Comparison of ENCODE assay signal across 8 cellular contexts in the genomic region with DNA sequence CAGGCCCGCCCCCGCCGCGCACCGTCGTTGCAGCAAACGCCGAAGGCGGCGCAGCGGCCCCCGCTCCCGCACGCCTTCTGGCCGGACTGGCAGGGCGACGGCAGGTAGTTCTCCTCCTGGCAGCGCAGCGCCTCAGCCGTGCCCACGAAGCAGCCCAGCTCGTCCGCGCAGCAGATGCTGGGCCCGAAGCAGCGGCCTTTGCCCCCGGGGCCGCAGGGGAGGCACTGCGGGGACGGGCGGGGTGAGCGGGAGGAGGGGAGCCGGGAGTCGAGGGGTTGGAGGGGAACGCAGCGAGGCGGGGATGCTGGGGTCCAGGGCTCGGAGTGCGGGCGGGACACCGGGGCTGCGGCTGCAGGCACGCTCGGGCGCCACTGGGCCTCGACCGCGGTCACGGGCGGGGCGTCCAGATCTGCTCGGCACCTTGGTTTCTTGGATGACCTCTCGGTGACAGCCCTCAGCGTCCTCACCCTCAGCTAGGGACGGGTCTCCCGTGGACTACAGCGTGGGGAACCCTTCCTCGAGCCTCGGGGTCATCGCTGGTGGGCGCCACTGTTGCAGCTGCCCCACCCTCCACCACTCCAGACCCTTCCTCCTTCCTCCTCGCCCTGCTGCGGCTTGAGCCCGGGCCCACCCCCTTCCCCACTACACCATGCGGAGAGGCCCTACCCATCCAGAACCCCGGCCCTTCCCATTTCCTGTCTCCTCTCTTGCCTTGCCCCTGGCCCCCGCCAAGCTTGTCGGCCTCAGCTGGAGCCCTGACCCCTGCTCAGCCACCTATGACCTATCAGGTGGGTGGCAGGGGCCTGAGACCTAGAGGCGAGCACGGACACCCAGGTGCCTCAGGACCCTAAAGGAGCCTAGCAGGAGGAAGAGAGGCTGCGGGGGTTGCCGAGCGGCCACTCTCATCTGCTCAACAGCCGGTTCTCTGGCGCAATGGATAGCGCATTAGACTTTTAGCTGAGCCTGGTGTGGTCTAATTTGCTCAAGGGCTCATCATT. TPM values are rescaled to one million over a fixed set of nuclear protein-coding genes. Genes with fewer than 3 reads are reported as not detected.
A peak's percentile ranks its signal among the peaks of the same experiment; 100 is the strongest.
DNase-seq lines count a peak whose midpoint lies in the region; ATAC-seq, FAIRE-seq and TF ChIP-seq lines count a peak whose summit lies in the region.

No MANE protein-coding gene starts in this region.

- H3K27ac Mint-ChIP-seq in CD4-positive, alpha-beta memory T cell: no peak overlapping the region
- H3K27ac Mint-ChIP-seq in osteocyte (ENCODE audit: unreplicated experiment): no peak overlapping the region

- ATAC-seq in IMR-90 (ENCODE audit: low read depth) (peak; percentile 38; the same call in 1 of the 2 replicates), HG03520 (IDR thresholded peaks at IDR 0.05; ENCODE audit: unreplicated experiment) (no peak), HG03469 (IDR thresholded peaks at IDR 0.05; ENCODE audit: unreplicated experiment) (no peak)

- H3K4me1 ChIP-seq in CD4-positive, alpha-beta memory T cell (ENCODE audit: insufficient read depth, low read length): peaks cover 6% of the 10 kb centered on the region
- H3K4me1 ChIP-seq in IMR-90 (ENCODE audit: control insufficient read depth, insufficient read depth, low read length): no peaks in the 10 kb centered on the region; the same call in 1 of the 2 replicates
- H3K4me1 ChIP-seq in endothelial cell of umbilical vein (ENCODE audit: control insufficient read depth, extremely low read depth, insufficient read depth, low read length): peaks cover 2% of the 10 kb centered on the region

- no peaks in the 10 kb centered on the region for H3K36me3 ChIP-seq in CD4-positive, alpha-beta memory T cell (ENCODE audit: insufficient read depth, low read length)
- no peaks in the 10 kb centered on the region for H3K36me3 ChIP-seq in IMR-90 (ENCODE audit: control insufficient read depth, insufficient read depth, low read length)
- H3K36me3 ChIP-seq in endothelial cell of umbilical vein (ENCODE audit: control insufficient read depth in 2 of 2, extremely low read depth in 1 of 2, insufficient read depth in 2 of 2, low read length in 2 of 2): no peaks in the 10 kb centered on the region

- no peak overlapping the region for H4K8ac ChIP-seq in IMR-90 (ENCODE audit: low read depth in 2 of 2, low read length in 2 of 2)

- no peaks in the 10 kb centered on the region for H3K9me3 ChIP-seq in CD4-positive, alpha-beta memory T cell (ENCODE audit: control insufficient read depth in 1 of 2, low read length in 2 of 2)
- H3K9me3 ChIP-seq in IMR-90 (ENCODE audit: control insufficient read depth, insufficient read depth, low read length): no peaks in the 10 kb centered on the region; the same call in 1 of the 2 replicates
- H3K9me3 ChIP-seq in endothelial cell of umbilical vein (replicated peaks; ENCODE audit: control insufficient read depth, insufficient read depth, low read length): no peaks in the 10 kb centered on the region

- no peak overlapping the region for H3K27ac ChIP-seq in CD4-positive, alpha-beta memory T cell (ENCODE audit: low read depth, low read length)
- H3K27ac ChIP-seq in IMR-90 (ENCODE audit: insufficient read depth, low read length): no peak overlapping the region
- H3K27ac ChIP-seq in endothelial cell of umbilical vein (ENCODE audit: insufficient read depth, low read depth, low read length): no peak overlapping the region

- H3K9ac ChIP-seq in IMR-90 (ENCODE audit: low read depth, low read length) (no peak overlapping the region), endothelial cell of umbilical vein (replicated peaks; ENCODE audit: extremely low read depth, insufficient read depth, low read length) (no peak overlapping the region)

- intact Hi-C loops in CD4-positive, alpha-beta memory T cell (cut with micrococcal nuclease): no loop called here
- intact Hi-C loops in IMR-90 (cut with micrococcal nuclease) (no loop called here), endothelial cell of umbilical vein (cut with micrococcal nuclease) (no loop called here)

- H2BK20ac ChIP-seq in IMR-90 (ENCODE audit: low read depth, low read length): no peak overlapping the region

- BruUV-seq in IMR-90 (replicated peaks; lab: Mats Ljungman, UMichigan): no TSS peak
- BruUV-seq in endothelial cell of umbilical vein (replicated peaks; lab: Mats Ljungman, UMichigan): no TSS peak

- no peak overlapping the region for H3K18ac ChIP-seq in IMR-90 (ENCODE audit: low read depth, low read length)

- H2AFZ ChIP-seq in IMR-90 (replicated peaks; ENCODE audit: low read length, poor library complexity) (peak overlapping the region; percentile 37), endothelial cell of umbilical vein (ENCODE audit: low read depth, low read length) (no peak overlapping the region)

- FAIRE-seq in endothelial cell of umbilical vein (lab: Jason Lieb, UNC): no peak

- no peak overlapping the region for H3K4me3 ChIP-seq in CD4-positive, alpha-beta memory T cell (ENCODE audit: low read length in 2 of 2)
- no peak overlapping the region for H3K4me3 ChIP-seq in IMR-90 (ENCODE audit: insufficient read depth, low read depth, low read length)
- no peak overlapping the region for H3K4me3 ChIP-seq in endothelial cell of umbilical vein (replicated peaks in 1 of 3; ENCODE audit: insufficient read depth in 1 of 3, low read depth in 1 of 3, low read length in 3 of 3)

- peaks cover 0 to 7% (median 0%) of the 10 kb centered on the region in 4 donors for H3K4me1 Mint-ChIP-seq in CD4-positive, alpha-beta memory T cell
- peaks cover 3% of the 10 kb centered on the region for H3K4me1 Mint-ChIP-seq in osteocyte (ENCODE audit: unreplicated experiment)

- H3K4ac ChIP-seq in IMR-90 (ENCODE audit: low read depth, low read length): no peak overlapping the region

- H3K79me2 ChIP-seq in endothelial cell of umbilical vein (ENCODE audit: control insufficient read depth, insufficient read depth, low read length): no peaks in the 10 kb centered on the region

- H3K4me3 Mint-ChIP-seq in CD4-positive, alpha-beta memory T cell: peak overlapping the region in 5 of 8 donors; percentile 46 to 81 (median 73)
- H3K4me3 Mint-ChIP-seq in osteocyte (ENCODE audit: unreplicated experiment): peak overlapping the region; percentile 44

- H3K14ac ChIP-seq in IMR-90 (replicated peaks; ENCODE audit: low read depth, low read length): no peak overlapping the region

- no peak for TF ChIP-seq RAD21 in IMR-90 (IDR thresholded peaks at IDR 0.05; ENCODE audit: low read length)

- TF ChIP-seq POLR2A in IMR-90 (IDR thresholded peaks at IDR 0.05; ENCODE audit: low read depth, low read length) (no peak), endothelial cell of umbilical vein (IDR thresholded peaks at IDR 0.05; ENCODE audit: low read depth, low read length) (no peak)

- peak in 1 of 5 donors; percentile 21 for DNase-seq in CD4-positive, alpha-beta memory T cell
- DNase-seq in IMR-90 (no peak), endothelial cell of umbilical vein (ENCODE audit: low read depth, low spot score) (no peak), osteocyte (ENCODE audit: extremely low spot score, unreplicated experiment) (no peak), kidney glomerular epithelial cell (lab: John Stamatoyannopoulos, UW) (no peak), dedifferentiated amniotic fluid mesenchymal stem cell (ENCODE audit: extremely low spot score) (no peak)

- H2AK5ac ChIP-seq in IMR-90 (ENCODE audit: low read depth, low read length): no peak overlapping the region

- no peaks in the 10 kb centered on the region for H3K36me3 Mint-ChIP-seq in CD4-positive, alpha-beta memory T cell
- no peaks in the 10 kb centered on the region for H3K36me3 Mint-ChIP-seq in osteocyte (ENCODE audit: unreplicated experiment)

- WGBS in IMR-90 (ENCODE audit: extremely low coverage in 2 of 2, insufficient read length in 1 of 2), 2 experiments: 15% methylated on average over 51 of the region's 76 CpGs; no CpG with 5 or more reads in 1 of the 2 experiments

- H4K20me1 ChIP-seq in IMR-90 (ENCODE audit: insufficient read depth, low read length) (no peaks in the 10 kb centered on the region), endothelial cell of umbilical vein (replicated peaks; ENCODE audit: control insufficient read depth, extremely low read depth, insufficient read depth, low read length) (no peaks in the 10 kb centered on the region)

- no peak overlapping the region for H3K56ac ChIP-seq in IMR-90 (ENCODE audit: extremely low read depth, insufficient read depth, low read length)

- H3K27me3 Mint-ChIP-seq in CD4-positive, alpha-beta memory T cell: peaks cover 20 to 35% of the 10 kb centered on the region in 2 donors
- H3K27me3 Mint-ChIP-seq in osteocyte (ENCODE audit: unreplicated experiment): peaks cover 50% of the 10 kb centered on the region

- H3K9me1 ChIP-seq in IMR-90 (ENCODE audit: insufficient read depth, low read length) (peaks cover 4% of the 10 kb centered on the region; the same call in 1 of the 2 replicates), endothelial cell of umbilical vein (replicated peaks; ENCODE audit: control insufficient read depth, extremely low read depth, insufficient read depth, low read length) (no peaks in the 10 kb centered on the region)

- no peak overlapping the region for H2AK9ac ChIP-seq in IMR-90 (replicated peaks; ENCODE audit: low read depth, low read length, poor library complexity)

- H3K4me2 ChIP-seq in IMR-90 (ENCODE audit: low read depth, low read length) (no peak overlapping the region), endothelial cell of umbilical vein (ENCODE audit: insufficient read depth, low read length) (no peak overlapping the region)

- in situ Hi-C loops in IMR-90 (cut with MboI; ENCODE audit: low sequenced_read_pairs): no loop called here

- peaks cover 16% of the 10 kb centered on the region for H3K27me3 ChIP-seq in CD4-positive, alpha-beta memory T cell (ENCODE audit: insufficient read depth, low read length)
- H3K27me3 ChIP-seq in IMR-90 (ENCODE audit: control insufficient read depth, insufficient read depth, low read length) (peaks cover 51% of the 10 kb centered on the region), endothelial cell of umbilical vein (ENCODE audit: control insufficient read depth in 2 of 2, insufficient read depth in 2 of 2, low read length in 2 of 2) (peaks cover 30 to 43% of the 10 kb centered on the region in 2 experiments)

- POLR2A ChIA-PET in CD4-positive, alpha-beta memory T cell (lab: Charles Lee; ENCODE audit: partially characterized antibody): interaction anchor here (0.9 to 1.0 kb wide), 2 partner anchors 9 kb away, joined by 3 to 5 read pairs; no protein-coding TSS in a partner anchor
- POLR2A ChIA-PET in IMR-90 (lab: Charles Lee; ENCODE audit: unreplicated experiment) (no interaction called here), endothelial cell of umbilical vein (lab: Charles Lee) (no interaction called here)

- TF ChIP-seq CTCF in IMR-90 (conservative IDR thresholded peaks at IDR 0.05; ENCODE audit: low read depth, low read length): no peak
- no peak for TF ChIP-seq CTCF in endothelial cell of umbilical vein (IDR thresholded peaks at IDR 0.05; ENCODE audit: extremely low read depth in 1 of 2, insufficient read depth in 1 of 2, low read depth in 1 of 2, low read length in 2 of 2)
- no peak for TF ChIP-seq CTCF in osteocyte (IDR thresholded peaks at IDR 0.05)

- no peak overlapping the region for H3K23ac ChIP-seq in IMR-90 (ENCODE audit: low read depth, low read length)

- H3K9me3 Mint-ChIP-seq in CD4-positive, alpha-beta memory T cell: peaks cover 0 to under 1% (median 0%) of the 10 kb centered on the region in 8 donors
- no peaks in the 10 kb centered on the region for H3K9me3 Mint-ChIP-seq in osteocyte (ENCODE audit: unreplicated experiment)

- no peak overlapping the region for H2BK5ac ChIP-seq in IMR-90 (ENCODE audit: low read depth, low read length, poor library complexity, severe bottlenecking)

- no peak overlapping the region for H2BK15ac ChIP-seq in IMR-90 (ENCODE audit: low read depth, low read length)

- no peak overlapping the region for H4K5ac ChIP-seq in IMR-90 (ENCODE audit: low read depth, low read length)

- no peak overlapping the region for H2BK120ac ChIP-seq in IMR-90 (ENCODE audit: low read depth, low read length)

- no peak overlapping the region for H4K91ac ChIP-seq in IMR-90 (ENCODE audit: insufficient read depth, low read depth, low read length)

- no peaks in the 10 kb centered on the region for H3K79me1 ChIP-seq in IMR-90 (ENCODE audit: low read depth in 1 of 2, low read length in 2 of 2)

- CTCF ChIA-PET in CD4-positive, alpha-beta memory T cell (lab: Charles Lee; ENCODE audit: partially characterized antibody): interaction anchor here (1.2 to 1.3 kb wide), 2 partner anchors 13 to 30 kb away, joined by 3 read pairs; no protein-coding TSS in a partner anchor
- CTCF ChIA-PET in IMR-90 (lab: Yijun Ruan, JAX): interaction anchor here (0.6 kb wide), 1 partner anchor 39 kb away, joined by 3 read pairs; no protein-coding TSS in a partner anchor
- CTCF ChIA-PET in endothelial cell of umbilical vein (lab: Charles Lee): no interaction called here

- dilution Hi-C loops in IMR-90 (cut with HindIII; ENCODE audit: low sequenced_read_pairs, unreplicated experiment) (no loop called here), endothelial cell of umbilical vein (cut with MboI; ENCODE audit: extremely low pct_ligation_motif_present, low sequenced_read_pairs) (no loop called here)

RNA-seq across cellular contexts. Expression of gene AVP, which starts 1.3 kb away (rescaled TPM):
- not detected for total RNA-seq in CD4-positive, alpha-beta memory T cell
- polyA plus RNA-seq in CD4-positive, alpha-beta memory T cell: not detected
- total RNA-seq in IMR-90 (2012; rRNA removed) (not detected in 2 replicates), endothelial cell of umbilical vein (not detected in 2 replicates), osteocyte (not detected in 2 replicates)
- polyA plus RNA-seq in IMR-90 (2012; rRNA removed) (not detected in 2 replicates), endothelial cell of umbilical vein (not detected in 2 replicates)
- not detected in 2 replicates for polyA plus RNA-seq in IMR-90 (2012; cell fraction: cytosol; rRNA removed)
- not detected in 2 replicates for polyA plus RNA-seq in IMR-90 (2012; cell fraction: nucleus; rRNA removed; ENCODE audit: low replicate concordance)
- not detected in 2 replicates for polyA plus RNA-seq in endothelial cell of umbilical vein (2011; cell fraction: cytosol; rRNA removed)
- not detected in 2 replicates for polyA plus RNA-seq in endothelial cell of umbilical vein (2011; cell fraction: nucleus; rRNA removed)
- not detected in 2 replicates for polyA plus RNA-seq in endothelial cell of umbilical vein (2012)
- polyA minus RNA-seq in endothelial cell of umbilical vein: not detected in 2 replicates
- polyA minus RNA-seq in endothelial cell of umbilical vein (2011; cell fraction: cytosol; rRNA and poly(A)+ RNA removed): not detected
- not detected in 2 replicates for polyA minus RNA-seq in endothelial cell of umbilical vein (2011; cell fraction: nucleus; rRNA and poly(A)+ RNA removed)

RNA-seq across cellular contexts. Expression of gene OXT, which starts 11.8 kb away (rescaled TPM):
- 1 to 10 TPM in 1 of 2 experiments, not detected in 1; 1.5 TPM for total RNA-seq in CD4-positive, alpha-beta memory T cell
- under 1 TPM in 1 of 2 donors, not detected in 1; 1.00 TPM for polyA plus RNA-seq in CD4-positive, alpha-beta memory T cell
- total RNA-seq in IMR-90 (2012; rRNA removed): not detected in 2 replicates
- not detected in 2 replicates for polyA plus RNA-seq in IMR-90 (2012; rRNA removed)
- not detected in 2 replicates for polyA plus RNA-seq in IMR-90 (2012; cell fraction: cytosol; rRNA removed)
- not detected in 2 replicates for polyA plus RNA-seq in IMR-90 (2012; cell fraction: nucleus; rRNA removed; ENCODE audit: low replicate concordance)
- total RNA-seq in endothelial cell of umbilical vein: not detected in 2 replicates
- not detected in 2 replicates for polyA plus RNA-seq in endothelial cell of umbilical vein
- not detected in 2 replicates for polyA plus RNA-seq in endothelial cell of umbilical vein (2011; cell fraction: cytosol; rRNA removed)
- polyA plus RNA-seq in endothelial cell of umbilical vein (2011; cell fraction: nucleus; rRNA removed): not detected in 2 replicates
- polyA plus RNA-seq in endothelial cell of umbilical vein (2012): not detected in 2 replicates
- not detected in 2 replicates for polyA minus RNA-seq in endothelial cell of umbilical vein
- not detected for polyA minus RNA-seq in endothelial cell of umbilical vein (2011; cell fraction: cytosol; rRNA and poly(A)+ RNA removed)
- not detected in 2 replicates for polyA minus RNA-seq in endothelial cell of umbilical vein (2011; cell fraction: nucleus; rRNA and poly(A)+ RNA removed)
- not detected in 2 replicates for total RNA-seq in osteocyte

RNA-seq across cellular contexts. Expression of gene MRPS26, which starts 37.4 kb away (rescaled TPM):
- 10 to 100 TPM; 31.6 to 32.2 TPM for total RNA-seq in CD4-positive, alpha-beta memory T cell
- 10 to 100 TPM; 64.0 to 66.4 TPM for polyA plus RNA-seq in CD4-positive, alpha-beta memory T cell
- 22.2 and 24.7 TPM in 2 replicates for total RNA-seq in IMR-90 (2012; rRNA removed)
- 38.6 and 49.5 TPM in 2 replicates for polyA plus RNA-seq in IMR-90 (2012; rRNA removed)
- polyA plus RNA-seq in IMR-90 (2012; cell fraction: cytosol; rRNA removed): 53.9 and 56.0 TPM in 2 replicates
- polyA plus RNA-seq in IMR-90 (2012; cell fraction: nucleus; rRNA removed; ENCODE audit: low replicate concordance): 20.0 and 35.2 TPM in 2 replicates
- 41.2 and 43.9 TPM in 2 replicates for total RNA-seq in endothelial cell of umbilical vein
- polyA plus RNA-seq in endothelial cell of umbilical vein: 41.0 and 48.7 TPM in 2 replicates
- 39.0 and 48.8 TPM in 2 replicates for polyA plus RNA-seq in endothelial cell of umbilical vein (2011; cell fraction: cytosol; rRNA removed)
- 17.1 and 18.0 TPM in 2 replicates for polyA plus RNA-seq in endothelial cell of umbilical vein (2011; cell fraction: nucleus; rRNA removed)
- 40.9 and 42.0 TPM in 2 replicates for polyA plus RNA-seq in endothelial cell of umbilical vein (2012)
- 12.5 and 16.1 TPM in 2 replicates for polyA minus RNA-seq in endothelial cell of umbilical vein
- polyA minus RNA-seq in endothelial cell of umbilical vein (2011; cell fraction: cytosol; rRNA and poly(A)+ RNA removed): 23.8 TPM
- 2.9 and 4.5 TPM in 2 replicates for polyA minus RNA-seq in endothelial cell of umbilical vein (2011; cell fraction: nucleus; rRNA and poly(A)+ RNA removed)
- total RNA-seq in osteocyte: 40.1 and 44.4 TPM in 2 replicates

RNA-seq across cellular contexts. Expression of gene GNRH2, which starts 39.8 kb away (rescaled TPM):
- total RNA-seq in CD4-positive, alpha-beta memory T cell: 1 to 10 TPM; 1.2 to 1.9 TPM
- not detected for polyA plus RNA-seq in CD4-positive, alpha-beta memory T cell
- total RNA-seq in IMR-90 (2012; rRNA removed) (0.18 and 0.28 TPM in 2 replicates), endothelial cell of umbilical vein (1.7 and 1.9 TPM in 2 replicates), osteocyte (not detected in 2 replicates)
- polyA plus RNA-seq in IMR-90 (2012; rRNA removed) (0.16 and 0.21 TPM in 2 replicates), endothelial cell of umbilical vein (0.13 TPM in 1 of 2 replicates, not detected in the other)
- not detected in 2 replicates for polyA plus RNA-seq in IMR-90 (2012; cell fraction: cytosol; rRNA removed)
- 1.7 and 3.5 TPM in 2 replicates for polyA plus RNA-seq in IMR-90 (2012; cell fraction: nucleus; rRNA removed; ENCODE audit: low replicate concordance)
- polyA plus RNA-seq in endothelial cell of umbilical vein (2011; cell fraction: cytosol; rRNA removed): not detected in 2 replicates
- polyA plus RNA-seq in endothelial cell of umbilical vein (2011; cell fraction: nucleus; rRNA removed): 2.4 and 3.2 TPM in 2 replicates
- polyA plus RNA-seq in endothelial cell of umbilical vein (2012): not detected in 2 replicates
- 0.85 and 1.7 TPM in 2 replicates for polyA minus RNA-seq in endothelial cell of umbilical vein
- not detected for polyA minus RNA-seq in endothelial cell of umbilical vein (2011; cell fraction: cytosol; rRNA and poly(A)+ RNA removed)
- polyA minus RNA-seq in endothelial cell of umbilical vein (2011; cell fraction: nucleus; rRNA and poly(A)+ RNA removed): 1.3 and 2.8 TPM in 2 replicates
